Comparison of ENCODE assay signal across 8 cellular contexts in the genomic region with DNA sequence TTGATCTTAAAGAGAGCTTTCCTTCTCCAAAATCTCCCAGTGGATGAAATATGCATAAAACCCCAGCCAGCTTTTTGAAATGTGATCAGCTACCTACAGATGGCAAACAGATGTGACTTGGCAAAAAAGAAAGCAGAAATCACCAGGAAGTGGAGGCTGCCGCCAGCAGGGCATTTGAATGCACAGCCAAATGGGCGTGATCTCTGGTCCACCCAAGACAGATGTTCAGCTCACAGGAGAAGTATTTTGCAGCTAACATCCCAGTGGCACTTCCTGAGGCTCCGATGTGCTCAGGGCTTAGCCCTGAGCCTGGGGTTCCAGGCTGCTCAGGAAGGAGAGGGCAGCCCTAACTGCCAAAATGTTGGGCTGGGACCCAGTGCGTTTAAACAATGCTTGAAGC.
DNase-seq lines count a peak whose midpoint lies in the region; ATAC-seq and TF ChIP-seq lines count a peak whose summit lies in the region.

No MANE protein-coding gene starts in this region.

- 0 out of 2 replicates have a peak, but pooled peaks have one; percentile 15 for TF ChIP-seq CTCF in A673 (conservative IDR thresholded peaks at IDR 0.05; ENCODE audit: low read depth, low read length)
- TF ChIP-seq CTCF in GM12865 (IDR thresholded peaks at IDR 0.05; ENCODE audit: insufficient read depth, low read depth, low read length, missing control alignments): no peak
- TF ChIP-seq CTCF in smooth muscle cell (IDR thresholded peaks at IDR 0.05; ENCODE audit: borderline replicate concordance, insufficient read depth, poor library complexity, severe bottlenecking): no peak
- TF ChIP-seq CTCF in H9 (conservative IDR thresholded peaks at IDR 0.05): no peak

- H3K9me3 ChIP-seq in A673 (ENCODE audit: low read depth, low read length, poor library complexity, severe bottlenecking) (no peaks in the 10 kb centered on the region), smooth muscle cell (replicated peaks; ENCODE audit: low read depth) (no peaks in the 10 kb centered on the region), H9 (ENCODE audit: control insufficient read depth, low read depth, low read length) (no peaks in the 10 kb centered on the region)

- H3K27me3 ChIP-seq in A673 (replicated peaks; ENCODE audit: insufficient read depth, low read depth, low read length, poor library complexity): no peaks in the 10 kb centered on the region
- no peaks in the 10 kb centered on the region for H3K27me3 ChIP-seq in smooth muscle cell (ENCODE audit: low read depth)
- no peaks in the 10 kb centered on the region for H3K27me3 ChIP-seq in H9 (ENCODE audit: insufficient read depth, low read length)

- H3K27ac Mint-ChIP-seq in effector memory CD8-positive, alpha-beta T cell: peak overlapping the region; percentile 82 to 87
- no peak overlapping the region; a peak in 1 of 7 replicates for H3K27ac Mint-ChIP-seq in H9

- H3K4me3 ChIP-seq in A673 (ENCODE audit: low read depth, low read length, poor library complexity, severe bottlenecking) (no peak overlapping the region), GM12865 (ENCODE audit: low read depth, low read length) (no peak overlapping the region), smooth muscle cell (no peak overlapping the region)

- no peak overlapping the region for H3K4me3 Mint-ChIP-seq in effector memory CD8-positive, alpha-beta T cell
- H3K4me3 Mint-ChIP-seq in H9: no peak overlapping the region

- no peak overlapping the region for H4K8ac ChIP-seq in H9 (replicated peaks; ENCODE audit: insufficient read length, low read depth, low read length)

- H3K4me1 ChIP-seq in A673 (ENCODE audit: insufficient read depth, low read length, poor library complexity, severe bottlenecking): no peaks in the 10 kb centered on the region
- H3K4me1 ChIP-seq in smooth muscle cell (ENCODE audit: low read depth): no peaks in the 10 kb centered on the region
- no peaks in the 10 kb centered on the region for H3K4me1 ChIP-seq in H9 (ENCODE audit: insufficient read depth, low read length)

- no peak overlapping the region for H4K5ac ChIP-seq in H9 (ENCODE audit: insufficient read length, low read depth, low read length)

- H3K9me3 Mint-ChIP-seq in effector memory CD8-positive, alpha-beta T cell: no peaks in the 10 kb centered on the region
- no peaks in the 10 kb centered on the region for H3K9me3 Mint-ChIP-seq in H9

- H3K23me2 ChIP-seq in H9 (ENCODE audit: insufficient read length, low read depth, low read length, poor library complexity, severe bottlenecking): no peaks in the 10 kb centered on the region

- H3K4ac ChIP-seq in H9 (ENCODE audit: low read depth, low read length): no peak overlapping the region

- POLR2A ChIA-PET in A673 (lab: Charles Lee; ENCODE audit: low non-redundant PET): no interaction called here

- H4K20me1 ChIP-seq in smooth muscle cell (ENCODE audit: low read depth): no peaks in the 10 kb centered on the region
- H4K20me1 ChIP-seq in H9 (ENCODE audit: control insufficient read depth, insufficient read depth, insufficient read length): no peaks in the 10 kb centered on the region

- no peak overlapping the region for H2BK20ac ChIP-seq in H9 (ENCODE audit: low read depth, low read length, poor library complexity, severe bottlenecking)

- H3K23ac ChIP-seq in H9 (ENCODE audit: insufficient read length, low read depth, low read length): no peak overlapping the region

- CTCF ChIA-PET in A673 (lab: Charles Lee): no interaction called here

- H3K4me2 ChIP-seq in smooth muscle cell (no peak overlapping the region), H9 (ENCODE audit: insufficient read depth, insufficient read length, low read length) (no peak overlapping the region)

- H3K56ac ChIP-seq in H9 (ENCODE audit: insufficient read length, low read depth, low read length): no peak overlapping the region

- no TSS peak for BruUV-seq in A673 (replicated peaks; lab: Mats Ljungman, UMichigan)

- no peak overlapping the region for H3T11ph ChIP-seq in H9 (ENCODE audit: low read length)

- peaks cover 31 to 36% of the 10 kb centered on the region in 2 donors for H3K4me1 Mint-ChIP-seq in effector memory CD8-positive, alpha-beta T cell (ENCODE audit: low read depth in 2 of 2)
- H3K4me1 Mint-ChIP-seq in H9: peaks cover 6 to 10% of the 10 kb centered on the region in 2 experiments

- peak; percentile 54 for DNase-seq in A673 (ENCODE audit: low spot score)
- peak; percentile 63 for DNase-seq in GM12865 (ENCODE audit: low read depth)
- DNase-seq in NCI-H2171 treated with DMSO at 0.1 percent for 48 hours (lab: John Stamatoyannopoulos, UW): peak; percentile 95
- DNase-seq in effector memory CD8-positive, alpha-beta T cell: no peak
- no peak for DNase-seq in KG1 (lab: John Stamatoyannopoulos, UW)
- no peak for DNase-seq in smooth muscle cell (lab: John Stamatoyannopoulos, UW; ENCODE audit: unreplicated experiment)
- no peak for DNase-seq in substantia nigra (lab: John Stamatoyannopoulos, UW)
- DNase-seq in H9: no peak

- H3K14ac ChIP-seq in H9 (ENCODE audit: insufficient read depth, low read length): no peak overlapping the region

- H3K18ac ChIP-seq in H9 (ENCODE audit: insufficient read length, low read depth, low read length): no peak overlapping the region

- H3K79me1 ChIP-seq in H9 (ENCODE audit: insufficient read depth, low read depth, low read length, poor library complexity, severe bottlenecking): no peaks in the 10 kb centered on the region

- H2AFZ ChIP-seq in smooth muscle cell (ENCODE audit: low read depth): no peak overlapping the region
- no peak overlapping the region for H2AFZ ChIP-seq in H9 (ENCODE audit: low read length)

- no peak overlapping the region for H2BK12ac ChIP-seq in H9 (ENCODE audit: insufficient read length, low read depth, low read length)

- H3K36me3 ChIP-seq in A673 (ENCODE audit: insufficient read depth, low read length, poor library complexity, severe bottlenecking) (no peaks in the 10 kb centered on the region), smooth muscle cell (ENCODE audit: low read depth) (no peaks in the 10 kb centered on the region)

- H3K27me3 Mint-ChIP-seq in effector memory CD8-positive, alpha-beta T cell: no peaks in the 10 kb centered on the region
- H3K27me3 Mint-ChIP-seq in H9 (ENCODE audit: low read depth): no peaks in the 10 kb centered on the region; the same call in none of the 2 replicates

- H3K9ac ChIP-seq in smooth muscle cell (ENCODE audit: low read depth) (no peak overlapping the region), H9 (ENCODE audit: extremely low read depth, insufficient read length, low read length) (no peak overlapping the region)

- H3K36me3 Mint-ChIP-seq in effector memory CD8-positive, alpha-beta T cell (ENCODE audit: insufficient read depth): peaks cover 33% of the 10 kb centered on the region
- H3K36me3 Mint-ChIP-seq in H9 (ENCODE audit: insufficient read depth in 1 of 3, low read depth in 3 of 3): no peaks in the 10 kb centered on the region

- ATAC-seq in effector memory CD8-positive, alpha-beta T cell (replicated peaks): no peak

- no peak overlapping the region for H2BK5ac ChIP-seq in H9 (ENCODE audit: insufficient read length, low read length)

- 98% methylated on average over 4 of the region's 4 CpGs for WGBS in smooth muscle cell (ENCODE audit: low lambda C conversion rate)
- no CpG with 5 or more reads among the region's 4 CpGs for WGBS in H9 (ENCODE audit: extremely low coverage, insufficient read length, low lambda C conversion rate)

- no peaks in the 10 kb centered on the region for H3F3A ChIP-seq in smooth muscle cell (ENCODE audit: low read depth)

- H4K91ac ChIP-seq in H9 (ENCODE audit: insufficient read length, low read depth, low read length): no peak overlapping the region

- H3K27ac ChIP-seq in A673 (ENCODE audit: low read depth, low read length, poor library complexity, severe bottlenecking) (no peak overlapping the region), smooth muscle cell (ENCODE audit: low read depth) (no peak overlapping the region), substantia nigra (ENCODE audit: low read depth, low read length, poor library complexity, severe bottlenecking) (no peak overlapping the region), H9 (ENCODE audit: insufficient read length, low read depth, low read length) (no peak overlapping the region)

- H3K79me2 ChIP-seq in smooth muscle cell (ENCODE audit: low read depth): no peaks in the 10 kb centered on the region
- H3K79me2 ChIP-seq in H9 (ENCODE audit: insufficient read depth, low read length): no peaks in the 10 kb centered on the region

- H2BK15ac ChIP-seq in H9 (ENCODE audit: low read depth, low read length): no peak overlapping the region

- H2BK120ac ChIP-seq in H9 (ENCODE audit: low read depth, low read length, poor library complexity, severe bottlenecking): no peak overlapping the region

- intact Hi-C loops in A673 (cut with micrococcal nuclease; ENCODE audit: unreplicated experiment): no loop called here

- H2AK5ac ChIP-seq in H9 (ENCODE audit: insufficient read length, low read length): no peak overlapping the region

Comparison
In these comparisons a context has a peak if more than half of its experiments do, and no peak if none do; other contexts are left out.
1. DNase-seq: peak in A673 (single experiment), GM12865 (single experiment) and NCI-H2171 treated with DMSO at 0.1 percent for 48 hours (single experiment); none in effector memory CD8-positive, alpha-beta T cell (0 of 3), KG1 (single experiment), smooth muscle cell (single experiment), substantia nigra (0 of 49) and H9 (single experiment).
2. H3K27ac Mint-ChIP-seq: peak in effector memory CD8-positive, alpha-beta T cell (2 of 2); none in H9 (0 of 3).